In genomic region chr20:4074877-4075455, GRCh38 we compare ENCODE assay signal across 18 cellular contexts. TPM values are rescaled to one million over a fixed set of nuclear protein-coding genes. Genes with fewer than 3 reads are reported as not detected.
A peak's percentile ranks its signal among the peaks of the same experiment; 100 is the strongest.
DNase-seq lines count a peak whose midpoint lies in the region; ATAC-seq lines count a peak whose summit lies in the region.
"Had no signal": no experiment of that assay in that cellular context is flagged by ENCODE, and none has a peak within 500 bp of the region (broad histone marks: within the 10 kb centered on the region; RNA-seq: fewer than 3 reads in every experiment).

No MANE protein-coding gene starts in this region.

- H2BK15ac ChIP-seq in mesendoderm (replicated peaks; ENCODE audit: low read depth), result no peak overlapping the region

- POLR2A ChIA-PET in CD8-positive, alpha-beta memory T cell (lab: Charles Lee), result no interaction called here

- peak overlapping the region; percentile 47 for H3K56ac ChIP-seq in mesendoderm (ENCODE audit: low read length)

- no peak overlapping the region for H3K4ac ChIP-seq in mesendoderm (ENCODE audit: low read depth, low read length)

- H3K4me2 ChIP-seq in Karpas-422 (ENCODE audit: low read depth, low read length, poor library complexity, severe bottlenecking) (peak overlapping the region; percentile 44), mesendoderm (ENCODE audit: low read length) (no peak overlapping the region)

- no peak overlapping the region for H4K8ac ChIP-seq in mesendoderm (ENCODE audit: low read depth, low read length)

- no peak overlapping the region for H3K23ac ChIP-seq in mesendoderm (ENCODE audit: low read length)

- H3K9me3 Mint-ChIP-seq in CD8-positive, alpha-beta memory T cell, result no peaks in the 10 kb centered on the region
- H3K9me3 Mint-ChIP-seq: activated naive CD4-positive, alpha-beta T cell treated with anti-CD3 and anti-CD28 coated beads for 36 hours had no signal

- no peaks in the 10 kb centered on the region for H3K9me3 ChIP-seq in CD8-positive, alpha-beta memory T cell (ENCODE audit: low read length)
- H3K9me3 ChIP-seq in Karpas-422 (ENCODE audit: low read length), result no peaks in the 10 kb centered on the region
- H3K9me3 ChIP-seq in MG63, result no peaks in the 10 kb centered on the region

- H2BK5ac ChIP-seq in mesendoderm (ENCODE audit: low read length), result peak overlapping the region; percentile 11

- peaks cover 0 to 1% of the 10 kb centered on the region in 2 donors for H3K27me3 Mint-ChIP-seq in CD8-positive, alpha-beta memory T cell

- H3K79me2 ChIP-seq in Karpas-422 (ENCODE audit: low read length), result no peaks in the 10 kb centered on the region
- no peaks in the 10 kb centered on the region for H3K79me2 ChIP-seq in mesendoderm (ENCODE audit: control insufficient read depth, insufficient read depth, low read length)

- no peak for DNase-seq in CD8-positive, alpha-beta memory T cell
- DNase-seq in Karpas-422, result no peak
- peak; percentile 86 for DNase-seq in SIG-M5 treated with dmso at 0.1 percent for 504 hours (lab: John Stamatoyannopoulos, UW; ENCODE audit: unreplicated experiment)
- DNase-seq in mesendoderm, result no peak
- DNase-seq in MG63, result no peak
- no peak for DNase-seq in HuH-7 (ENCODE audit: low spot score)
- no peak for DNase-seq in NCI-H1436 treated with DMSO at 0.1 percent for 48 hours (lab: John Stamatoyannopoulos, UW)
- DNase-seq: activated CD4-positive, alpha-beta T cell treated with anti-CD3 and anti-CD28 coated beads for 48 hours; activated naive CD4-positive, alpha-beta T cell treated with anti-CD3 and anti-CD28 coated beads for 36 hours; foreskin melanocyte; GF-D8; left colon; NCI-H1417 treated with DMSO at 0.1 percent for 48 hours; NCI-H345; stimulated activated CD4-positive, alpha-beta T cell treated with anti-CD3 and anti-CD28 coated beads, Interleukin-2, amount 100 ng/mL, for 24 hours; T-helper 9 cell had no signal

- no peaks in the 10 kb centered on the region for H3K9me2 ChIP-seq in Karpas-422 (replicated peaks; ENCODE audit: insufficient read depth, low read length)

- H4K5ac ChIP-seq in mesendoderm (ENCODE audit: low read length), result no peak overlapping the region

- no peaks in the 10 kb centered on the region for H3K4me1 ChIP-seq in CD8-positive, alpha-beta memory T cell (ENCODE audit: insufficient read depth, low read length)
- peaks cover 34% of the 10 kb centered on the region for H3K4me1 ChIP-seq in Karpas-422 (ENCODE audit: low read length)
- H3K4me1 ChIP-seq in mesendoderm (ENCODE audit: control insufficient read depth, low read depth, low read length), result peaks cover 14% of the 10 kb centered on the region

- H3K27me3 ChIP-seq in CD8-positive, alpha-beta memory T cell (ENCODE audit: insufficient read depth, low read length, poor library complexity, severe bottlenecking), result no peaks in the 10 kb centered on the region
- H3K27me3 ChIP-seq in Karpas-422 (ENCODE audit: low read length) (no peaks in the 10 kb centered on the region), mesendoderm (ENCODE audit: insufficient read depth, low read length, poor library complexity) (no peaks in the 10 kb centered on the region), MG63 (no peaks in the 10 kb centered on the region)

- no peak overlapping the region for H2BK120ac ChIP-seq in mesendoderm (ENCODE audit: low read depth, low read length)

- no peak overlapping the region for H3K4me3 Mint-ChIP-seq in CD8-positive, alpha-beta memory T cell
- H3K4me3 Mint-ChIP-seq: activated naive CD4-positive, alpha-beta T cell treated with anti-CD3 and anti-CD28 coated beads for 36 hours had no signal

- no peak overlapping the region for H3K18ac ChIP-seq in mesendoderm (ENCODE audit: low read length)

- peak overlapping the region in 1 of 8 donors; percentile 51 for H3K27ac Mint-ChIP-seq in CD8-positive, alpha-beta memory T cell
- H3K27ac Mint-ChIP-seq: activated naive CD4-positive, alpha-beta T cell treated with anti-CD3 and anti-CD28 coated beads for 36 hours had no signal

- no peak for ATAC-seq in HG03025 (IDR thresholded peaks at IDR 0.05; ENCODE audit: low FRiP score, unreplicated experiment)
- ATAC-seq: left colon, sciatic nerve had no signal

- H3K4me3 ChIP-seq in CD8-positive, alpha-beta memory T cell (ENCODE audit: low read length), result no peak overlapping the region
- H3K4me3 ChIP-seq in Karpas-422 (ENCODE audit: low read length) (peak overlapping the region; percentile 0; the same call in 1 of the 2 replicates), mesendoderm (ENCODE audit: low read length) (no peak overlapping the region), MG63 (no peak overlapping the region)

- peak overlapping the region; percentile 31 for H3K27ac ChIP-seq in CD8-positive, alpha-beta memory T cell (ENCODE audit: low read depth, low read length)
- H3K27ac ChIP-seq in Karpas-422 (ENCODE audit: low read length) (no peak overlapping the region; the same call in 1 of the 2 replicates), mesendoderm (ENCODE audit: low read depth, low read length) (no peak overlapping the region)

- H3K36me3 Mint-ChIP-seq in CD8-positive, alpha-beta memory T cell, result no peaks in the 10 kb centered on the region

- CTCF ChIA-PET in CD8-positive, alpha-beta memory T cell (lab: Charles Lee), result no interaction called here

- H3K9ac ChIP-seq in Karpas-422 (ENCODE audit: low read length) (peak overlapping the region; percentile 40; the same call in 1 of the 2 replicates), mesendoderm (ENCODE audit: low read length) (no peak overlapping the region)

- WGBS in mesendoderm (ENCODE audit: extremely low coverage, insufficient coverage, low lambda C conversion rate), result no CpG with 5 or more reads among the region's 7 CpGs

- H2AK5ac ChIP-seq in mesendoderm (ENCODE audit: low read length), result peak overlapping the region; percentile 57

- H4K20me1 ChIP-seq in Karpas-422 (ENCODE audit: insufficient read depth, low read depth, low read length), result no peaks in the 10 kb centered on the region

- H3K79me1 ChIP-seq in mesendoderm (ENCODE audit: low read length), result no peaks in the 10 kb centered on the region

- H3K4me1 Mint-ChIP-seq in CD8-positive, alpha-beta memory T cell, result peaks cover 5 to 10% (median 6%) of the 10 kb centered on the region in 3 donors

- no peak overlapping the region; the same call in 1 of the 2 replicates for H2AFZ ChIP-seq in Karpas-422 (ENCODE audit: low read length)

- H3K36me3 ChIP-seq in CD8-positive, alpha-beta memory T cell (ENCODE audit: insufficient read depth, low read length), result no peaks in the 10 kb centered on the region
- H3K36me3 ChIP-seq in Karpas-422 (ENCODE audit: insufficient read depth, low read length) (no peaks in the 10 kb centered on the region), mesendoderm (ENCODE audit: control insufficient read depth, insufficient read depth, low read length) (no peaks in the 10 kb centered on the region), MG63 (no peaks in the 10 kb centered on the region)

RNA-seq across cellular contexts. Expression of gene RNF24, which starts 59.6 kb away (rescaled TPM):
- 10 to 100 TPM; 11.4 TPM for total RNA-seq in CD8-positive, alpha-beta memory T cell
- polyA plus RNA-seq in CD8-positive, alpha-beta memory T cell, result 17.4 TPM
- 5.9 and 7.7 TPM in 2 replicates for total RNA-seq in Karpas-422 (2014; rRNA removed; shearing (Covaris generic); ENCODE audit: low replicate concordance)
- polyA plus RNA-seq in mesendoderm (2013, experiment 1 of 2), result 13.8 TPM
- 13.2 TPM for polyA plus RNA-seq in mesendoderm (2013, experiment 2 of 2)
- 2.8 and 4.6 TPM in 2 replicates for total RNA-seq in MG63 (2014; rRNA removed; shearing (Covaris generic); ENCODE audit: low replicate concordance)
